Comparison of ENCODE assay signal across 16 cellular contexts in genomic region chr3:194168994-194169393, GRCh38. TPM values are rescaled to one million over a fixed set of nuclear protein-coding genes. Genes with fewer than 3 reads are reported as not detected.
"Had no signal": no experiment of that assay in that cellular context is flagged by ENCODE, and none has a peak within 500 bp of the region (broad histone marks: within the 10 kb centered on the region; RNA-seq: fewer than 3 reads in every experiment).

No MANE protein-coding gene starts in this region.

- H3K36me3 ChIP-seq: left ventricle myocardium inferior, neutrophil, tibial nerve, vagina had no signal

- H3K9me3 ChIP-seq: left ventricle myocardium inferior, neutrophil, tibial nerve, vagina had no signal

- H3K4me3 ChIP-seq: left ventricle myocardium inferior, tibial nerve, vagina had no signal

- H3K27ac ChIP-seq: epithelial cell of prostate, left ventricle myocardium inferior, tibial nerve, vagina had no signal

- H3K27me3 ChIP-seq: neutrophil, tibial nerve, vagina had no signal

- FAIRE-seq: astrocyte, colon had no signal

- ATAC-seq: activated T-helper 17 cell treated with anti-CD3 and anti-CD28 coated beads, Interleukin-2, amount 50 U/mL, for 72 hours; stimulated activated effector memory CD8-positive, alpha-beta T cell treated with anti-CD3 and anti-CD28 coated beads, Interleukin-12 subunit alpha, Interleukin-12 subunit beta, amount 100 ng/mL, for 72 hours had no signal

- DNase-seq: activated CD4-positive, alpha-beta T cell treated with anti-CD3 and anti-CD28 coated beads, Interleukin-2, amount 50 U/mL, for 1 hour; activated naive CD4-positive, alpha-beta T cell treated with anti-CD3 and anti-CD28 coated beads for 36 hours; activated T-cell treated with anti-CD3 and anti-CD28 coated beads for 4 hours; left ventricle myocardium inferior; posterior cingulate gyrus; right cardiac atrium; T-helper 2 cell had no signal

RNA-seq across cellular contexts. Expression of gene HES1, which starts 33.0 kb away (rescaled TPM):
- total RNA-seq: activated CD8-positive, alpha-beta memory T cell treated with anti-CD3 and anti-CD28 coated beads for 36 hours had no signal
